In the genomic region with DNA sequence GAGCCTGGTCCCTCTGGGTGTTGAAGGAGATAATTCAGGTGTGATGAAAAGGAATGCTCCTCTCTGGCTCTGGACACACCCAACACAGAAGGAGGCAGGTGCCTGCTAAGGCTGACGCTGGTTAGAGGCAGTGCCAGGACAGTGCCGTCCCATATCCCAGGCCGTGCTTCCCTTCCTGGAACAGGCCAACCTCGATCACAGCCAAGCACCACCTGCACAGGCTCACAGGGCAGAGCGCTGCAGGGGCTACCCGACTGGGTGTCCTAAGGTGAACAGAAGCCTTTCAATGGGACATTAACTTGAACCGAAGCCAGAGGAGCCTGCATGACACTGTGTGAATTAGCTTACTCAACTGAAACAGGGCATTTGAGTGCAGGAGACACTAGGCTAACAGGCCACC, we compare ENCODE assay signal across 30 cellular contexts.
DNase-seq lines count a peak whose midpoint lies in the region; ATAC-seq, FAIRE-seq and TF ChIP-seq lines count a peak whose summit lies in the region.
"Had no signal": no experiment of that assay in that cellular context is flagged by ENCODE, and none has a peak within 500 bp of the region (broad histone marks: within the 10 kb centered on the region; RNA-seq: fewer than 3 reads in every experiment).

No MANE protein-coding gene starts in this region.

- no peaks in the 10 kb centered on the region for H3K36me3 Mint-ChIP-seq in natural killer cell
- no peaks in the 10 kb centered on the region for H3K36me3 Mint-ChIP-seq in natural killer cell treated with Interleukin-12 subunit alpha and Interleukin-12 subunit beta and Interleukin-15 and Interleukin-18, amount 100 ng/mL, for 72 hours
- H3K36me3 Mint-ChIP-seq in stimulated activated memory B cell treated with anti-CD40 and anti-IgM and Interleukin-4, amounts not matched to agents 10 μg/mL and 1 μg/mL and 100 μg/mL, for 72 hours, result no peaks in the 10 kb centered on the region

- H3K14ac ChIP-seq in H1 (ENCODE audit: insufficient read length), result no peak overlapping the region

- no peak for DNase-seq in natural killer cell
- DNase-seq in natural killer cell treated with Interleukin-12 subunit alpha and Interleukin-12 subunit beta and Interleukin-15 and Interleukin-18, amount 100 ng/mL, for 72 hours (ENCODE audit: low spot score), result no peak
- DNase-seq in RPMI8226, result peak; percentile 77
- no peak for DNase-seq in H1 (ENCODE audit: low read depth in 1 of 2, low spot score in 2 of 2)
- no peak for DNase-seq in Karpas-422
- DNase-seq: activated CD4-positive, alpha-beta T cell treated with anti-CD3 and anti-CD28 coated beads, Interleukin-2, amount 50 U/mL, for 4 hours; BE2C; caudate nucleus; COR-L47; DMS53; endodermal cell; glutamatergic neuron; KBM-7; MM.1S; NCI-H1105 treated with DMSO at 0.1 percent for 48 hours; NCI-H2029; NCI-H524; NK-92 treated with Interleukin-12 subunit alpha and Interleukin-12 subunit beta, amount 100 ng/mL, for 24 hours; occipital lobe; stimulated activated CD4-positive, alpha-beta T cell treated with anti-CD3 and anti-CD28 coated beads, Interleukin-4, amount 100 ng/mL, for 24 hours; T-helper 17 cell; upper lobe of left lung had no signal

- H3K56ac ChIP-seq in H1 (replicated peaks; ENCODE audit: insufficient read length, low read depth, low read length), result no peak overlapping the region

- H3K36me3 ChIP-seq in H1 (ENCODE audit: control insufficient read depth in 2 of 4, insufficient read depth in 4 of 4, low read length in 3 of 4) (no peaks in the 10 kb centered on the region), Karpas-422 (ENCODE audit: insufficient read depth, low read length) (no peaks in the 10 kb centered on the region)
- H3K36me3 ChIP-seq: BE2C, suprapubic skin, upper lobe of left lung had no signal

- 74% methylated on average over 7 of the region's 7 CpGs; no CpG with 5 or more reads in 1 of the 2 experiments for WGBS in H1 (ENCODE audit: extremely low coverage in 1 of 2, insufficient coverage in 1 of 2, insufficient read length in 1 of 2, insufficient replicate concordance in 2 of 2, low coverage in 1 of 2, low lambda C conversion rate in 2 of 2, missing lambda C conversion rate in 1 of 2), 2 experiments

- ATAC-seq in natural killer cell, result no peak
- ATAC-seq in natural killer cell treated with Interleukin-12 subunit alpha and Interleukin-12 subunit beta and Interleukin-15 and Interleukin-18, amount 100 ng/mL, for 72 hours, result no peak
- peak; percentile 31 for ATAC-seq in stimulated activated memory B cell treated with anti-CD40 and anti-IgM and Interleukin-4, amounts not matched to agents 10 μg/mL and 1 μg/mL and 100 μg/mL, for 72 hours
- no peak for ATAC-seq in GM21619 (IDR thresholded peaks at IDR 0.05; ENCODE audit: unreplicated experiment)
- no peak for ATAC-seq in GM21381 (IDR thresholded peaks at IDR 0.05; ENCODE audit: unreplicated experiment)
- ATAC-seq: SK-N-SH treated with all-trans-retinoic acid at 6 μM for 48 hours, T-helper 17 cell had no signal

- H3K9me3 Mint-ChIP-seq in natural killer cell, result peaks cover 0 to 2% of the 10 kb centered on the region in 2 donors
- H3K9me3 Mint-ChIP-seq in natural killer cell treated with Interleukin-12 subunit alpha and Interleukin-12 subunit beta and Interleukin-15 and Interleukin-18, amount 100 ng/mL, for 72 hours, result no peaks in the 10 kb centered on the region
- H3K9me3 Mint-ChIP-seq in stimulated activated memory B cell treated with anti-CD40 and anti-IgM and Interleukin-4, amounts not matched to agents 10 μg/mL and 1 μg/mL and 100 μg/mL, for 72 hours, result no peaks in the 10 kb centered on the region

- 0 out of 2 replicates have a peak overlapping the region, but pooled peaks have one; percentile 22 for H4K8ac ChIP-seq in H1 (ENCODE audit: extremely low read depth, insufficient read depth, low read length)

- peaks cover 10 to 18% of the 10 kb centered on the region in 2 donors for H3K4me1 Mint-ChIP-seq in natural killer cell
- H3K4me1 Mint-ChIP-seq in natural killer cell treated with Interleukin-12 subunit alpha and Interleukin-12 subunit beta and Interleukin-15 and Interleukin-18, amount 100 ng/mL, for 72 hours (ENCODE audit: low read depth in 2 of 2), result peaks cover 8 to 13% of the 10 kb centered on the region in 2 donors
- peaks cover 8% of the 10 kb centered on the region for H3K4me1 Mint-ChIP-seq in stimulated activated memory B cell treated with anti-CD40 and anti-IgM and Interleukin-4, amounts not matched to agents 10 μg/mL and 1 μg/mL and 100 μg/mL, for 72 hours

- H2BK15ac ChIP-seq in H1 (ENCODE audit: low read length), result peak overlapping the region; percentile 53; the same call in 1 of the 2 replicates

- H3K27me3 ChIP-seq in H1 (replicated peaks in 1 of 4; ENCODE audit: control insufficient read depth in 3 of 4, extremely low read depth in 1 of 4, insufficient read depth in 3 of 4, low read length in 3 of 4) (no peaks in the 10 kb centered on the region; a peak in 3 of 7 replicates), Karpas-422 (ENCODE audit: low read length) (no peaks in the 10 kb centered on the region)
- H3K27me3 ChIP-seq: BE2C, upper lobe of left lung had no signal

- peak overlapping the region in 1 of 2 donors; percentile 88 for H3K27ac Mint-ChIP-seq in natural killer cell
- H3K27ac Mint-ChIP-seq in natural killer cell treated with Interleukin-12 subunit alpha and Interleukin-12 subunit beta and Interleukin-15 and Interleukin-18, amount 100 ng/mL, for 72 hours, result no peak overlapping the region
- H3K27ac Mint-ChIP-seq in stimulated activated memory B cell treated with anti-CD40 and anti-IgM and Interleukin-4, amounts not matched to agents 10 μg/mL and 1 μg/mL and 100 μg/mL, for 72 hours, result no peak overlapping the region
- H3K27ac Mint-ChIP-seq: endodermal cell had no signal

- intact Hi-C loops in natural killer cell (cut with micrococcal nuclease), result no loop called here

- H2BK12ac ChIP-seq in H1 (ENCODE audit: low read depth, low read length), result peak overlapping the region; percentile 71; the same call in 1 of the 2 replicates

- H2BK120ac ChIP-seq in H1 (replicated peaks; ENCODE audit: low read depth, low read length), result no peak overlapping the region

- H3K79me1 ChIP-seq in H1 (ENCODE audit: low read depth, low read length), result no peaks in the 10 kb centered on the region; the same call in 1 of the 2 replicates

- H3K9me3 ChIP-seq in H1 (ENCODE audit: insufficient read depth in 2 of 2, low read depth in 1 of 2, low read length in 1 of 2) (peaks cover 21% of the 10 kb centered on the region in 2 experiments), Karpas-422 (ENCODE audit: low read length) (no peaks in the 10 kb centered on the region)
- H3K9me3 ChIP-seq: BE2C, suprapubic skin had no signal

- H3K9ac ChIP-seq in H1 (replicated peaks in 1 of 4; ENCODE audit: extremely low read depth in 1 of 4, low read depth in 3 of 4, low read length in 3 of 4) (no peak overlapping the region; a peak in 1 of 7 replicates), Karpas-422 (ENCODE audit: low read length) (no peak overlapping the region)

- no peak for TF ChIP-seq EP300 in H1 (IDR thresholded peaks at IDR 0.05; ENCODE audit: borderline replicate concordance in 1 of 2, low read depth in 2 of 2, low read length in 2 of 2)

- no peak overlapping the region for H2BK20ac ChIP-seq in H1 (ENCODE audit: low read length)

- H3K18ac ChIP-seq in H1 (ENCODE audit: extremely low read depth, low read length), result no peak overlapping the region

- H3K79me2 ChIP-seq in H1 (ENCODE audit: control insufficient read depth in 1 of 2, insufficient read depth in 2 of 2, low read length in 2 of 2) (no peaks in the 10 kb centered on the region), Karpas-422 (ENCODE audit: low read length) (no peaks in the 10 kb centered on the region)

- H3K4me1 ChIP-seq in H1 (replicated peaks in 1 of 4; ENCODE audit: control insufficient read depth in 3 of 4, insufficient read depth in 4 of 4, low read length in 3 of 4) (peaks cover 8 to 19% (median 13%) of the 10 kb centered on the region in 4 experiments), Karpas-422 (ENCODE audit: low read length) (peaks cover 5% of the 10 kb centered on the region)
- H3K4me1 ChIP-seq: BE2C, upper lobe of left lung had no signal

- no peak overlapping the region for H4K5ac ChIP-seq in H1 (ENCODE audit: insufficient read length, low read depth, low read length)

- H3K27ac ChIP-seq in H1 (ENCODE audit: low read depth, low read length), result no peak overlapping the region
- no peak overlapping the region for H3K27ac ChIP-seq in Karpas-422 (ENCODE audit: low read length)
- H3K27ac ChIP-seq: suprapubic skin, upper lobe of left lung had no signal

- no peak for TF ChIP-seq RAD21 in H1 (IDR thresholded peaks at IDR 0.05 in 1 of 2, conservative IDR thresholded peaks at IDR 0.05 in 1 of 2; ENCODE audit: low read depth in 2 of 2, low read length in 2 of 2)

- no peak overlapping the region for H4K91ac ChIP-seq in H1 (replicated peaks; ENCODE audit: insufficient read length, low read length)

- no peak for TF ChIP-seq POLR2A in H1 (IDR thresholded peaks at IDR 0.05; ENCODE audit: control extremely low read depth in 1 of 2, low read depth in 2 of 2, low read length in 2 of 2)

- no peaks in the 10 kb centered on the region for H3K27me3 Mint-ChIP-seq in natural killer cell (ENCODE audit: low read depth in 2 of 2)
- no peaks in the 10 kb centered on the region for H3K27me3 Mint-ChIP-seq in natural killer cell treated with Interleukin-12 subunit alpha and Interleukin-12 subunit beta and Interleukin-15 and Interleukin-18, amount 100 ng/mL, for 72 hours
- H3K27me3 Mint-ChIP-seq in stimulated activated memory B cell treated with anti-CD40 and anti-IgM and Interleukin-4, amounts not matched to agents 10 μg/mL and 1 μg/mL and 100 μg/mL, for 72 hours, result peaks cover 13% of the 10 kb centered on the region
- H3K27me3 Mint-ChIP-seq: T-helper 17 cell had no signal

- FAIRE-seq in H1 (lab: Jason Lieb, UNC), result no peak
- FAIRE-seq: astrocyte, G401.6, keratinocyte had no signal

- no peak overlapping the region for H3K23ac ChIP-seq in H1 (ENCODE audit: insufficient read length)

- no peak overlapping the region for H2AFZ ChIP-seq in H1 (ENCODE audit: low read length)
- H2AFZ ChIP-seq in Karpas-422 (ENCODE audit: low read length), result no peak overlapping the region

- H3K4me3 ChIP-seq in H1 (ENCODE audit: extremely low read depth in 1 of 4, insufficient read depth in 2 of 4, low read depth in 3 of 4, low read length in 4 of 4), result no peak overlapping the region
- H3K4me3 ChIP-seq in Karpas-422 (ENCODE audit: low read length), result no peak overlapping the region
- H3K4me3 ChIP-seq: suprapubic skin, upper lobe of left lung had no signal

- CTCF ChIA-PET in H1 (lab: Charles Lee; ENCODE audit: partially characterized antibody), result no interaction called here

- H3K4me3 Mint-ChIP-seq in natural killer cell, result peak overlapping the region; percentile 86
- H3K4me3 Mint-ChIP-seq in natural killer cell treated with Interleukin-12 subunit alpha and Interleukin-12 subunit beta and Interleukin-15 and Interleukin-18, amount 100 ng/mL, for 72 hours, result no peak overlapping the region
- H3K4me3 Mint-ChIP-seq in stimulated activated memory B cell treated with anti-CD40 and anti-IgM and Interleukin-4, amounts not matched to agents 10 μg/mL and 1 μg/mL and 100 μg/mL, for 72 hours, result no peak overlapping the region
- H3K4me3 Mint-ChIP-seq: endodermal cell, T-helper 17 cell had no signal

- no peaks in the 10 kb centered on the region for H3K9me2 ChIP-seq in Karpas-422 (replicated peaks; ENCODE audit: insufficient read depth, low read length)

- no peaks in the 10 kb centered on the region for H3K23me2 ChIP-seq in H1 (ENCODE audit: low read depth, low read length)

- POLR2A ChIA-PET in H1 (lab: Charles Lee; ENCODE audit: partially characterized antibody), result no interaction called here

- no peaks in the 10 kb centered on the region for H4K20me1 ChIP-seq in H1 (replicated peaks in 1 of 2; ENCODE audit: control insufficient read depth in 1 of 2, insufficient read depth in 2 of 2, low read length in 2 of 2)
- H4K20me1 ChIP-seq in Karpas-422 (ENCODE audit: insufficient read depth, low read depth, low read length), result 0 out of 2 replicates have a peak, but pooled peaks cover 8% of the 10 kb centered on the region

- H3K4me2 ChIP-seq in H1 (ENCODE audit: insufficient read depth in 1 of 2, low read depth in 2 of 2, low read length in 2 of 2) (peak overlapping the region in 1 of 2 experiments; percentile 44; a peak in 1 of 4 replicates), Karpas-422 (ENCODE audit: low read depth, low read length, poor library complexity, severe bottlenecking) (no peak overlapping the region)

- H2AK5ac ChIP-seq in H1 (ENCODE audit: low read depth, low read length), result 0 out of 2 replicates have a peak overlapping the region, but pooled peaks have one; percentile 65

- H3K4ac ChIP-seq in H1 (replicated peaks; ENCODE audit: insufficient read length, low read depth, low read length), result no peak overlapping the region

- TF ChIP-seq CTCF in natural killer cell (IDR thresholded peaks at IDR 0.05) (no peak), H1 (IDR thresholded peaks at IDR 0.05; ENCODE audit: control extremely low read depth in 1 of 3, insufficient read depth in 1 of 3, low read depth in 1 of 3, low read length in 3 of 3) (no peak)

- no peak overlapping the region for H2BK5ac ChIP-seq in H1 (ENCODE audit: low read depth, low read length)
